ENCODE assay signal across 8 cellular contexts in genomic region chrX:129961180-129962083, GRCh38. TPM values are rescaled to one million over a fixed set of nuclear protein-coding genes. Genes with fewer than 3 reads are reported as not detected.
DNase-seq lines count a peak whose midpoint lies in the region; ATAC-seq and TF ChIP-seq lines count a peak whose summit lies in the region.

No MANE protein-coding gene starts in this region.

- H3K27me3 ChIP-seq in HUES64 (ENCODE audit: insufficient read depth, low read length) (peaks cover 57% of the 10 kb centered on the region), SJSA1 (replicated peaks) (no peaks in the 10 kb centered on the region), uterus (no peaks in the 10 kb centered on the region)

- intact Hi-C loops in uterus (cut with DNase I; ENCODE audit: low total_unique reads): no loop called here

- ATAC-seq in GM21619 (IDR thresholded peaks at IDR 0.05; ENCODE audit: unreplicated experiment): peak; percentile 90

- H3K27ac ChIP-seq in HUES64 (ENCODE audit: low read depth, low read length): no peak overlapping the region
- no peak overlapping the region for H3K27ac ChIP-seq in SJSA1
- H3K27ac ChIP-seq in uterus: no peak overlapping the region

- 8% methylated on average over 25 of the region's 26 CpGs for WGBS in HUES64

- H3K9me3 ChIP-seq in HUES64 (ENCODE audit: insufficient read depth, low read depth, low read length): no peaks in the 10 kb centered on the region
- no peaks in the 10 kb centered on the region for H3K9me3 ChIP-seq in SJSA1 (replicated peaks)
- no peaks in the 10 kb centered on the region for H3K9me3 ChIP-seq in uterus

- H3K27me3 Mint-ChIP-seq in activated naive CD4-positive, alpha-beta T cell treated with anti-CD3 and anti-CD28 coated beads, Interleukin-2, amount 50 U/mL, for 24 hours: no peaks in the 10 kb centered on the region

- H3K36me3 ChIP-seq in HUES64 (ENCODE audit: insufficient read depth, low read length): no peaks in the 10 kb centered on the region
- H3K36me3 ChIP-seq in SJSA1: no peaks in the 10 kb centered on the region
- no peaks in the 10 kb centered on the region for H3K36me3 ChIP-seq in uterus

- peak overlapping the region; percentile 73 for H3K4me3 Mint-ChIP-seq in activated naive CD4-positive, alpha-beta T cell treated with anti-CD3 and anti-CD28 coated beads, Interleukin-2, amount 50 U/mL, for 24 hours

- peak overlapping the region; percentile 86 for H3K27ac Mint-ChIP-seq in activated naive CD4-positive, alpha-beta T cell treated with anti-CD3 and anti-CD28 coated beads, Interleukin-2, amount 50 U/mL, for 24 hours

- no peaks in the 10 kb centered on the region for H3K36me3 Mint-ChIP-seq in activated naive CD4-positive, alpha-beta T cell treated with anti-CD3 and anti-CD28 coated beads, Interleukin-2, amount 50 U/mL, for 24 hours

- TF ChIP-seq CTCF in GM12864 (IDR thresholded peaks at IDR 0.05; ENCODE audit: low read depth, low read length, missing control alignments): no peak
- no peak for TF ChIP-seq CTCF in uterus (IDR thresholded peaks at IDR 0.05)

- DNase-seq in GM12864 (ENCODE audit: low read depth): peak; percentile 22
- DNase-seq in SJSA1 (ENCODE audit: low read depth in 1 of 2, low spot score in 2 of 2): peak; percentile 33 to 59
- DNase-seq in left kidney (ENCODE audit: low read depth, low spot score): peak; percentile 88
- peak; percentile 52 for DNase-seq in stimulated activated CD8-positive, alpha-beta memory T cell treated with anti-CD3 and anti-CD28 coated beads, Interleukin-4, amount 100 ng/mL, for 24 hours (ENCODE audit: low read depth)
- no peak for DNase-seq in uterus

- peaks cover 24% of the 10 kb centered on the region for H3K4me1 Mint-ChIP-seq in activated naive CD4-positive, alpha-beta T cell treated with anti-CD3 and anti-CD28 coated beads, Interleukin-2, amount 50 U/mL, for 24 hours

- no peak for TF ChIP-seq POLR2A in uterus (IDR thresholded peaks at IDR 0.05)

- H3K4me3 ChIP-seq in GM12864 (ENCODE audit: low read depth, low read length): peak overlapping the region; percentile 51
- peak overlapping the region; percentile 50 for H3K4me3 ChIP-seq in HUES64 (ENCODE audit: low read length)
- no peak overlapping the region for H3K4me3 ChIP-seq in SJSA1
- H3K4me3 ChIP-seq in uterus: no peak overlapping the region

- H3K4me1 ChIP-seq in HUES64 (ENCODE audit: insufficient read depth, low read length) (no peaks in the 10 kb centered on the region), SJSA1 (replicated peaks) (peaks cover 19% of the 10 kb centered on the region), uterus (no peaks in the 10 kb centered on the region)

- H3K9ac ChIP-seq in HUES64 (ENCODE audit: low read depth, low read length): no peak overlapping the region

- H3K9me3 Mint-ChIP-seq in activated naive CD4-positive, alpha-beta T cell treated with anti-CD3 and anti-CD28 coated beads, Interleukin-2, amount 50 U/mL, for 24 hours: no peaks in the 10 kb centered on the region

RNA-seq across cellular contexts. Expression of gene BCORL1, which starts 21.0 kb away (rescaled TPM):
- 4.1 TPM for polyA plus RNA-seq in HUES64 (2013, experiment 1 of 2)
- 7.0 TPM for polyA plus RNA-seq in HUES64 (2013, experiment 2 of 2)
- 0.19 and 0.47 TPM in 2 replicates for total RNA-seq in SJSA1 (2014; rRNA removed; shearing (Covaris generic))
- total RNA-seq in uterus: 10 to 100 TPM in 1 of 4 donors, 1 to 10 TPM in 2, under 1 TPM in 1; 0.26 to 50.8 (median 4.3) TPM

RNA-seq across cellular contexts. Expression of gene UTP14A, which starts 55.5 kb away (rescaled TPM):
- 24.5 TPM for polyA plus RNA-seq in HUES64 (2013, experiment 1 of 2)
- 18.1 TPM for polyA plus RNA-seq in HUES64 (2013, experiment 2 of 2)
- total RNA-seq in SJSA1 (2014; rRNA removed; shearing (Covaris generic)): 23.6 and 26.6 TPM in 2 replicates
- total RNA-seq in uterus: 10 to 100 TPM in 3 of 4 donors, 1 to 10 TPM in 1; 8.2 to 14.5 (median 13.2) TPM

Comparison
In these comparisons a context has a peak if more than half of its experiments do, and no peak if none do; other contexts are left out.
1. DNase-seq: peak in GM12864 (single experiment), SJSA1 (2 of 2), left kidney (single experiment) and stimulated activated CD8-positive, alpha-beta memory T cell treated with anti-CD3 and anti-CD28 coated beads, Interleukin-4, amount 100 ng/mL, for 24 hours (single experiment); none in uterus (0 of 2).
2. H3K4me3 ChIP-seq: peak in GM12864 (single experiment) and HUES64 (single experiment); none in SJSA1 (single experiment) and uterus (0 of 2).